Comparison of ENCODE assay signal across 20 cellular contexts in the genomic region with DNA sequence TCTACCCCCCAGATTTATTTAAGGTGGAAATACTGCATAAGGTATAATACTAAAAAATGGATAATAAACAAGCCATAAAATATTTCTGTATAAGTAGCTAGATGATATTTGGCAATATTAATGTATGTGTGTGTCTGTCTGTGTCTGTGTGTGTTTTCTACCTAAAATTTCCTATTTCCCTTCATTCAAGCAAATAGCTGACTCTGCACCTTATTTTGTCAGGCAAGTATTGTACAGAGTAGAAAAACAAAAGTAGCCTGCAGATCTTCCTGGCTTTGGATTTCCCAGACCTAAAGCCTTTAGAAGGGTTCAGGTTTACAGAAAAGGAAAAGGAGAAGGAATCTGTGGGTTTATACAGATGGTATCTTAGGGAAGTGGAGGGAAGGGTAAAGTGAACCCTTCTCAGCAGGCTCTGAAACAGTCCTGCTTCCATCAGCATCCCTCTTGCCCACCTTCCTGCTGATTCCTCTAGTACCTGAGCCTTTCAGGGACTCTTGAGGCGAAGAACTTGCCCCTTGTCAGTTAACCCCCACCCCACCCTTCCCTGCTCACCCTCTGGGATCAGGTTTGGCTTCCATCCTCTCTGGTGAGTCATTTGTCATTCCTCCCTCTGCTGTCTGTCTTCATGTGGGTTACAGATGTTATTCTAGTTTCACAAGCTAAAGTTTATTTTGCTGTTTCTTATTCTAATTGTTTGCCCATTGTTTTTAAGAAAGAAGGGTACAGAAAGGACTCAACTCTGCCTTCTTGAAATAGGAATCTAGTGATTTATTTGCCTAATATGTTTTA. TPM values are rescaled to one million over a fixed set of nuclear protein-coding genes. Genes with fewer than 3 reads are reported as not detected.
DNase-seq lines count a peak whose midpoint lies in the region; ATAC-seq and TF ChIP-seq lines count a peak whose summit lies in the region.
"Had no signal": no experiment of that assay in that cellular context is flagged by ENCODE, and none has a peak within 500 bp of the region (broad histone marks: within the 10 kb centered on the region; RNA-seq: fewer than 3 reads in every experiment).

No MANE protein-coding gene starts in this region.

- peaks cover 2 to 4% of the 10 kb centered on the region in 2 experiments; a peak in 3 of 5 replicates for H3K9me3 Mint-ChIP-seq in H9
- H3K9me3 Mint-ChIP-seq: stimulated activated memory B cell treated with anti-CD40 and anti-IgM and Interleukin-4, amounts not matched to agents 10 μg/mL and 1 μg/mL and 100 μg/mL, for 72 hours had no signal

- H4K20me1 ChIP-seq in BLaER1 (no peaks in the 10 kb centered on the region), SK-N-SH (ENCODE audit: insufficient read depth) (no peaks in the 10 kb centered on the region), H9 (ENCODE audit: control insufficient read depth, insufficient read depth, insufficient read length) (no peaks in the 10 kb centered on the region)

- no peak overlapping the region for H2BK120ac ChIP-seq in H9 (ENCODE audit: low read depth, low read length, poor library complexity, severe bottlenecking)

- no peak for TF ChIP-seq EP300 in SK-N-SH (IDR thresholded peaks at IDR 0.05; ENCODE audit: borderline replicate concordance in 1 of 2, low read depth in 1 of 2, low read length in 1 of 2)

- no peak overlapping the region for H3K18ac ChIP-seq in H9 (ENCODE audit: insufficient read length, low read depth, low read length)

- H3K4me3 Mint-ChIP-seq in H9: no peak overlapping the region
- H3K4me3 Mint-ChIP-seq: activated naive CD8-positive, alpha-beta T cell; naive thymus-derived CD8-positive, alpha-beta T cell; stimulated activated memory B cell treated with anti-CD40 and anti-IgM and Interleukin-4, amounts not matched to agents 10 μg/mL and 1 μg/mL and 100 μg/mL, for 72 hours had no signal

- H3K79me2 ChIP-seq in SK-N-SH (ENCODE audit: insufficient read depth) (no peaks in the 10 kb centered on the region), H9 (ENCODE audit: insufficient read depth, low read length) (no peaks in the 10 kb centered on the region)

- no peaks in the 10 kb centered on the region for H3K23me2 ChIP-seq in H9 (ENCODE audit: insufficient read length, low read depth, low read length, poor library complexity, severe bottlenecking)

- TF ChIP-seq CTCF in HEK293 (tag by site-specific recombination; IDR thresholded peaks at IDR 0.05): no peak
- TF ChIP-seq CTCF in SK-N-SH (IDR thresholded peaks at IDR 0.05): no peak
- TF ChIP-seq CTCF in H9 (conservative IDR thresholded peaks at IDR 0.05): no peak
- no peak for TF ChIP-seq CTCF in dorsolateral prefrontal cortex (IDR thresholded peaks at IDR 0.05 in 54 of 56, conservative IDR thresholded peaks at IDR 0.05 in 2 of 56; ENCODE audit: low read depth in 1 of 56, partially characterized antibody in 56 of 56)

- peaks cover 32 to 33% of the 10 kb centered on the region in 2 experiments for H3K4me1 Mint-ChIP-seq in H9

- no peak overlapping the region for H3K56ac ChIP-seq in H9 (ENCODE audit: insufficient read length, low read depth, low read length)

- no peak overlapping the region for H3K27ac ChIP-seq in BLaER1
- no peak overlapping the region for H3K27ac ChIP-seq in HEK293 (ENCODE audit: extremely low read depth, low read depth, low read length)
- H3K27ac ChIP-seq in SK-N-SH (ENCODE audit: low read depth in 2 of 2, low read length in 1 of 2): no peak overlapping the region
- no peak overlapping the region for H3K27ac ChIP-seq in H9 (ENCODE audit: insufficient read length, low read depth, low read length)
- no peak overlapping the region for H3K27ac ChIP-seq in dorsolateral prefrontal cortex
- H3K27ac ChIP-seq: right atrium auricular region, SJCRH30, VCaP had no signal

- intact Hi-C loops in dorsolateral prefrontal cortex (cut with DNase I): no loop called here

- H2AK5ac ChIP-seq in H9 (ENCODE audit: insufficient read length, low read length): no peak overlapping the region

- H3K27me3 ChIP-seq in BLaER1 (no peaks in the 10 kb centered on the region), SK-N-SH (ENCODE audit: insufficient read depth) (no peaks in the 10 kb centered on the region), H9 (ENCODE audit: insufficient read depth, low read length) (no peaks in the 10 kb centered on the region), dorsolateral prefrontal cortex (no peaks in the 10 kb centered on the region)
- H3K27me3 ChIP-seq: right atrium auricular region, SJCRH30 had no signal

- no peaks in the 10 kb centered on the region for H3K9me2 ChIP-seq in SK-N-SH

- 0 out of 2 replicates have a peak, but pooled peaks cover 2% of the 10 kb centered on the region for H3K9me3 ChIP-seq in BLaER1
- no peaks in the 10 kb centered on the region for H3K9me3 ChIP-seq in HEK293 (ENCODE audit: control insufficient read depth, insufficient read depth, low read depth, low read length)
- 0 out of 2 replicates have a peak, but pooled peaks cover 3% of the 10 kb centered on the region for H3K9me3 ChIP-seq in SK-N-SH
- no peaks in the 10 kb centered on the region for H3K9me3 ChIP-seq in H9 (ENCODE audit: control insufficient read depth, low read depth, low read length)
- H3K9me3 ChIP-seq: right atrium auricular region, SJCRH30 had no signal

- no peak for TF ChIP-seq RAD21 in SK-N-SH (IDR thresholded peaks at IDR 0.05; ENCODE audit: low read length)

- H2AFZ ChIP-seq in SK-N-SH (ENCODE audit: low read depth) (no peak overlapping the region), H9 (ENCODE audit: low read length) (no peak overlapping the region)

- H3K36me3 Mint-ChIP-seq in H9 (ENCODE audit: insufficient read depth in 1 of 3, low read depth in 3 of 3): peaks cover 0 to 4% (median 0%) of the 10 kb centered on the region in 3 experiments; a peak in 2 of 7 replicates
- H3K36me3 Mint-ChIP-seq: activated naive CD8-positive, alpha-beta T cell had no signal

- no peak overlapping the region for H4K8ac ChIP-seq in H9 (replicated peaks; ENCODE audit: insufficient read length, low read depth, low read length)

- no peak overlapping the region for H3K14ac ChIP-seq in H9 (ENCODE audit: insufficient read depth, low read length)

- DNase-seq in SK-N-SH: no peak
- DNase-seq in fibroblast of gingiva (ENCODE audit: low read depth): peak; percentile 36
- DNase-seq in H9: no peak
- no peak for DNase-seq in NCI-H1105 (lab: John Stamatoyannopoulos, UW)
- DNase-seq in dorsolateral prefrontal cortex: no peak
- DNase-seq: C1 segment of cervical spinal cord; cerebellar nuclear complex; hippocampal formation; naive thymus-derived CD8-positive, alpha-beta T cell; SJCRH30; stimulated activated CD4-positive, alpha-beta T cell treated with anti-CD3 and anti-CD28 coated beads, Interleukin-4, amount 100 ng/mL, for 4 hours had no signal

- H4K5ac ChIP-seq in H9 (ENCODE audit: insufficient read length, low read depth, low read length): no peak overlapping the region

- no peaks in the 10 kb centered on the region; the same call in none of the 2 replicates for H3K27me3 Mint-ChIP-seq in H9 (ENCODE audit: low read depth)
- H3K27me3 Mint-ChIP-seq: activated naive CD8-positive, alpha-beta T cell; stimulated activated memory B cell treated with anti-CD40 and anti-IgM and Interleukin-4, amounts not matched to agents 10 μg/mL and 1 μg/mL and 100 μg/mL, for 72 hours had no signal

- no peak overlapping the region for H2BK5ac ChIP-seq in H9 (ENCODE audit: insufficient read length, low read length)

- no peak overlapping the region for H2BK15ac ChIP-seq in H9 (ENCODE audit: low read depth, low read length)

- no peak overlapping the region for H2BK12ac ChIP-seq in H9 (ENCODE audit: insufficient read length, low read depth, low read length)

- no peaks in the 10 kb centered on the region for H3K79me1 ChIP-seq in H9 (ENCODE audit: insufficient read depth, low read depth, low read length, poor library complexity, severe bottlenecking)

- POLR2A ChIA-PET in HEK293 (lab: Yijun Ruan, JAX): interaction anchor here (1.3 to 1.5 kb wide), 2 partner anchors 11 kb away, joined by 3 to 4 read pairs; no protein-coding TSS in a partner anchor
- POLR2A ChIA-PET in SK-N-SH (lab: Yijun Ruan, JAX): no interaction called here

- no peak overlapping the region for H3K27ac Mint-ChIP-seq in H9
- H3K27ac Mint-ChIP-seq: activated naive CD8-positive, alpha-beta T cell; naive thymus-derived CD8-positive, alpha-beta T cell; stimulated activated memory B cell treated with anti-CD40 and anti-IgM and Interleukin-4, amounts not matched to agents 10 μg/mL and 1 μg/mL and 100 μg/mL, for 72 hours had no signal

- CTCF ChIA-PET in HEK293 (lab: Yijun Ruan, JAX): interaction anchor here (0.6 kb wide), 1 partner anchor 163 kb away, joined by 3 read pairs; no protein-coding TSS in a partner anchor
- CTCF ChIA-PET in SK-N-SH (lab: Yijun Ruan, JAX): interaction anchor here (1.5 to 1.6 kb wide), 2 partner anchors 10 to 159 kb away, joined by 4 to 6 read pairs; no protein-coding TSS in a partner anchor

- ATAC-seq in GM18867 (IDR thresholded peaks at IDR 0.05; ENCODE audit: unreplicated experiment): no peak
- ATAC-seq: naive thymus-derived CD8-positive, alpha-beta T cell; stimulated activated memory B cell treated with anti-CD40 and anti-IgM and Interleukin-4, amounts not matched to agents 10 μg/mL and 1 μg/mL and 100 μg/mL, for 72 hours had no signal

- H3K4me2 ChIP-seq in BLaER1: peak overlapping the region; percentile 86
- no peak overlapping the region for H3K4me2 ChIP-seq in SK-N-SH
- no peak overlapping the region for H3K4me2 ChIP-seq in H9 (ENCODE audit: insufficient read depth, insufficient read length, low read length)

- H3K23ac ChIP-seq in H9 (ENCODE audit: insufficient read length, low read depth, low read length): no peak overlapping the region

- no peak overlapping the region for H4K91ac ChIP-seq in H9 (ENCODE audit: insufficient read length, low read depth, low read length)

- no peaks in the 10 kb centered on the region for H3F3A ChIP-seq in SK-N-SH (replicated peaks; ENCODE audit: insufficient read depth)

- no peak overlapping the region for H3T11ph ChIP-seq in H9 (ENCODE audit: low read length)

- H3K4me1 ChIP-seq in BLaER1 (peaks cover 83% of the 10 kb centered on the region), HEK293 (ENCODE audit: control insufficient read depth, insufficient read depth, low read length) (peaks cover 4% of the 10 kb centered on the region; the same call in 1 of the 2 replicates), SK-N-SH (ENCODE audit: control insufficient read depth in 1 of 2, insufficient read depth in 2 of 2, low read depth in 1 of 2, low read length in 1 of 2) (peaks cover 7 to 17% of the 10 kb centered on the region in 2 experiments; a peak in 3 of 4 replicates), H9 (ENCODE audit: insufficient read depth, low read length) (peaks cover 3% of the 10 kb centered on the region)

- 33% methylated on average over 1 of the region's 1 CpG for WGBS in SK-N-SH (ENCODE audit: low lambda C conversion rate)
- WGBS in H9 (ENCODE audit: extremely low coverage, insufficient read length, low lambda C conversion rate): no CpG with 5 or more reads among the region's 1 CpG

- H3K36me3 ChIP-seq in BLaER1: no peaks in the 10 kb centered on the region
- no peaks in the 10 kb centered on the region for H3K36me3 ChIP-seq in HEK293 (ENCODE audit: control insufficient read depth in 2 of 2, insufficient read depth in 1 of 2, low read length in 2 of 2)
- no peaks in the 10 kb centered on the region for H3K36me3 ChIP-seq in SK-N-SH (replicated peaks in 1 of 2; ENCODE audit: control insufficient read depth in 1 of 2, insufficient read depth in 2 of 2, low read length in 1 of 2)
- H3K36me3 ChIP-seq: right atrium auricular region, SJCRH30 had no signal

- H2BK20ac ChIP-seq in H9 (ENCODE audit: low read depth, low read length, poor library complexity, severe bottlenecking): no peak overlapping the region

- H3K9ac ChIP-seq in BLaER1 (no peak overlapping the region), SK-N-SH (no peak overlapping the region), H9 (ENCODE audit: extremely low read depth, insufficient read length, low read length) (no peak overlapping the region)

- H3K4me3 ChIP-seq in BLaER1 (no peak overlapping the region), HEK293 (ENCODE audit: low read depth, low read length) (no peak overlapping the region), SK-N-SH (ENCODE audit: low read depth in 2 of 2, low read length in 1 of 2) (no peak overlapping the region), dorsolateral prefrontal cortex (no peak overlapping the region)
- H3K4me3 ChIP-seq: right atrium auricular region, SJCRH30 had no signal

- H3K4ac ChIP-seq in H9 (ENCODE audit: low read depth, low read length): no peak overlapping the region

RNA-seq across cellular contexts. Expression of a gene that starts 21.7 kb away (rescaled TPM):
- 0.79 and 1.7 TPM in 2 replicates for polyA plus RNA-seq in SK-N-SH (2012; rRNA removed)
- 1.2 and 1.9 TPM in 2 replicates for polyA plus RNA-seq in SK-N-SH (2012; cell fraction: cytosol; rRNA removed)
- 0.79 and 1.0 TPM in 2 replicates for polyA plus RNA-seq in SK-N-SH (2012; cell fraction: nucleus; rRNA removed)
- 6.8 and 6.9 TPM in 2 replicates for total RNA-seq in H9 (2021)
- 10 to 100 TPM in 14 of 120 experiments, 1 to 10 TPM in 106; 1.0 to 20.8 (median 3.8) TPM for total RNA-seq in dorsolateral prefrontal cortex
- polyA plus RNA-seq: naive thymus-derived CD8-positive, alpha-beta T cell had no signal

RNA-seq across cellular contexts. Expression of a gene that starts 36.9 kb away (rescaled TPM):
- polyA plus RNA-seq in SK-N-SH (2012; rRNA removed): not detected in 2 replicates
- 0.01 TPM in 2 replicates for polyA plus RNA-seq in SK-N-SH (2012; cell fraction: cytosol; rRNA removed)
- polyA plus RNA-seq in SK-N-SH (2012; cell fraction: nucleus; rRNA removed): not detected in 2 replicates
- 0.57 and 0.63 TPM in 2 replicates for total RNA-seq in H9 (2021)
- 10 to 100 TPM in 1 of 120 experiments, 1 to 10 TPM in 119; 3.9 to 10.1 (median 7.3) TPM for total RNA-seq in dorsolateral prefrontal cortex

RNA-seq across cellular contexts. Expression of a gene that starts 58.5 kb away (rescaled TPM):
- polyA plus RNA-seq in SK-N-SH (2012; rRNA removed): not detected in 2 replicates
- polyA plus RNA-seq in SK-N-SH (2012; cell fraction: cytosol; rRNA removed): under 0.01 and 0.05 TPM in 2 replicates
- 0.02 TPM in 2 replicates for polyA plus RNA-seq in SK-N-SH (2012; cell fraction: nucleus; rRNA removed)
- total RNA-seq in H9 (2021): 0.07 TPM in 1 of 2 replicates, not detected in the other
- total RNA-seq in dorsolateral prefrontal cortex: 10 to 100 TPM in 15 of 120 experiments, 1 to 10 TPM in 105; 1.5 to 18.1 (median 5.5) TPM
- total RNA-seq: epithelial cell of proximal tubule; lower leg skin; naive thymus-derived CD8-positive, alpha-beta T cell had no signal
- polyA plus RNA-seq: naive thymus-derived CD8-positive, alpha-beta T cell had no signal
